In genomic region chr7:51316666-51317581, GRCh38 we compare ENCODE assay signal across 9 cellular contexts. TPM values are rescaled to one million over a fixed set of nuclear protein-coding genes. Genes with fewer than 3 reads are reported as not detected.
DNase-seq lines count a peak whose midpoint lies in the region; ATAC-seq and TF ChIP-seq lines count a peak whose summit lies in the region.
"Had no signal": no experiment of that assay in that cellular context is flagged by ENCODE, and none has a peak within 500 bp of the region (broad histone marks: within the 10 kb centered on the region; RNA-seq: fewer than 3 reads in every experiment).

TSS of gene COBL (minus strand) at chr7:51316809. CDS start at chr7:51316633, 176 bp downstream.

- H3K4me3 ChIP-seq in BLaER1 = peak within 1 kb of the TSS; percentile 65
- H3K4me3 ChIP-seq in KMS-11 (IDR thresholded peaks at IDR 0.05; ENCODE audit: insufficient read depth, low read depth, low read length) = no peak within 1 kb of the TSS
- peak within 1 kb of the TSS; percentile 41 for H3K4me3 ChIP-seq in lower leg skin (ENCODE audit: low read depth, poor library complexity, severe bottlenecking)
- H3K4me3 ChIP-seq in testis = peak within 1 kb of the TSS; percentile 46 to 47

- 7 to 16% methylated on average over 18 to 36 of the region's 94 CpGs for WGBS in lower leg skin, 2 donors
- 10 to 15% methylated on average over 26 to 34 of the region's 94 CpGs for WGBS in testis, 2 donors

- H2AFZ ChIP-seq in KMS-11 (ENCODE audit: low read depth) = peak within 1 kb of the TSS; percentile 97

- H3K9me3 ChIP-seq in BLaER1 (no peaks in the 10 kb centered on the region), testis (no peaks in the 10 kb centered on the region)
- H3K9me3 ChIP-seq: adrenal gland had no signal

- TF ChIP-seq POLR2A in lower leg skin (IDR thresholded peaks at IDR 0.05) = no peak
- TF ChIP-seq POLR2A in testis (IDR thresholded peaks at IDR 0.05) = no peak

- ATAC-seq in HG03095 (IDR thresholded peaks at IDR 0.05; ENCODE audit: unreplicated experiment) (no peak), HG03280 (IDR thresholded peaks at IDR 0.05; ENCODE audit: unreplicated experiment) (no peak)

- H3K4me2 ChIP-seq in BLaER1 = peak within 1 kb of the TSS; percentile 86
- peak within 1 kb of the TSS; percentile 62 for H3K4me2 ChIP-seq in KMS-11

- no peak within 1 kb of the TSS for H3K27ac ChIP-seq in BLaER1
- H3K27ac ChIP-seq in KMS-11 = no peak within 1 kb of the TSS
- H3K27ac ChIP-seq in testis = peak within 1 kb of the TSS in 1 of 2 donors; percentile 55
- H3K27ac ChIP-seq: adrenal gland had no signal

- peaks cover 63% of the 10 kb centered on the region for H3K27me3 ChIP-seq in BLaER1
- no peaks in the 10 kb centered on the region for H3K27me3 ChIP-seq in KMS-11 (ENCODE audit: insufficient read depth, low read depth)
- no peaks in the 10 kb centered on the region for H3K27me3 ChIP-seq in testis

- no peak for TF ChIP-seq CTCF in KMS-11 (conservative IDR thresholded peaks at IDR 0.05; ENCODE audit: low read depth, low read length)
- TF ChIP-seq CTCF in lower leg skin (IDR thresholded peaks at IDR 0.05) = no peak
- no peak for TF ChIP-seq CTCF in testis (IDR thresholded peaks at IDR 0.05)

- H3K9ac ChIP-seq in BLaER1 = no peak within 1 kb of the TSS
- H3K9ac ChIP-seq in KMS-11 = peak within 1 kb of the TSS; percentile 52

- intact Hi-C loops in lower leg skin (cut with DNase I; ENCODE audit: low total_unique reads) (no loop called here), testis (cut with DNase I; ENCODE audit: low total_unique reads) (no loop called here)

- H3K36me3 ChIP-seq in BLaER1 (no peaks in the 10 kb centered on the region), KMS-11 (ENCODE audit: insufficient read depth) (no peaks in the 10 kb centered on the region), testis (ENCODE audit: low read depth, missing control alignments) (no peaks in the 10 kb centered on the region)
- H3K36me3 ChIP-seq: adrenal gland had no signal

- DNase-seq in cerebellar cortex (ENCODE audit: low spot score) = peak; percentile 50
- DNase-seq in lower leg skin (ENCODE audit: low spot score in 2 of 2) = peak in 1 of 2 donors; percentile 86
- peak; percentile 19 for DNase-seq in testis
- no peak for DNase-seq in putamen (ENCODE audit: low spot score)

- H4K20me1 ChIP-seq in BLaER1 (peaks cover 30% of the 10 kb centered on the region), KMS-11 (ENCODE audit: insufficient read depth) (no peaks in the 10 kb centered on the region)

- H3K4me1 ChIP-seq in BLaER1 = peaks cover 12% of the 10 kb centered on the region
- no peaks in the 10 kb centered on the region for H3K4me1 ChIP-seq in KMS-11 (ENCODE audit: low read depth, poor library complexity, severe bottlenecking)
- no peaks in the 10 kb centered on the region for H3K4me1 ChIP-seq in testis

- no peaks in the 10 kb centered on the region for H3K79me2 ChIP-seq in KMS-11 (ENCODE audit: insufficient read depth, low read depth)

RNA-seq across cellular contexts. Expression of gene COBL, which starts in this region (rescaled TPM):
- total RNA-seq in lower leg skin = 10 to 100 TPM; 40.2 to 94.1 (median 66.5) TPM
- 10 to 100 TPM; 12.3 to 14.8 TPM for total RNA-seq in testis
- 9.2 TPM for polyA plus RNA-seq in testis (ENCODE audit: insufficient read depth, low read depth, low replicate concordance)
